Comparison of ENCODE assay signal across 11 cellular contexts in the genomic region with DNA sequence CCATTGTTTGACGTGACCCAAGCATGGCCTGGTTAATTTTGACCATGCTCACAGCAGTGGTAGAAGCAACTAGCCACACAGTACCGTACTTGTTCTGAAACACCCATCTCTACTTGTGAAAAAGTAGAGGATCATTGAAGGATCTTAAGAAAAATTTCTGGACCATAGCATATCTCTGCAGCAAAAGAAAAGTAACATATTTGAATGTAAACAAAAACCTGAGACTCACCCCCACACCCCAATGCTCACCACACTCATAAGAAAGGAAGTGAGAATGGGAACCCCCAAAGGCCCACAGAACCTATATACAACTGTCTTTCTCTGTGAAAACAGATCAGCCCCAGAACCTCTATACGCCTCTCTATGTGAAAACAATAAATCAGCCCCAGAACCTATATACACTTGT. TPM values are rescaled to one million over a fixed set of nuclear protein-coding genes. Genes with fewer than 3 reads are reported as not detected.
DNase-seq lines count a peak whose midpoint lies in the region; ATAC-seq and TF ChIP-seq lines count a peak whose summit lies in the region.
"Had no signal": no experiment of that assay in that cellular context is flagged by ENCODE, and none has a peak within 500 bp of the region (broad histone marks: within the 10 kb centered on the region; RNA-seq: fewer than 3 reads in every experiment).

No MANE protein-coding gene starts in this region.

- peak; percentile 69 for ATAC-seq in GM21723 (IDR thresholded peaks at IDR 0.05; ENCODE audit: unreplicated experiment)
- peak; percentile 67 for ATAC-seq in HG03378 (IDR thresholded peaks at IDR 0.05; ENCODE audit: unreplicated experiment)
- ATAC-seq in stimulated activated effector memory CD8-positive, alpha-beta T cell treated with anti-CD3 and anti-CD28 coated beads, Interleukin-12 subunit alpha, Interleukin-12 subunit beta, amount 100 ng/mL, for 72 hours: peak; percentile 65
- ATAC-seq in activated naive CD4-positive, alpha-beta T cell treated with anti-CD3 and anti-CD28 coated beads, Interleukin-2, amount 50 U/mL, for 72 hours: no peak

- H3K4me1 ChIP-seq in breast epithelium: no peaks in the 10 kb centered on the region

- DNase-seq in activated CD4-positive, alpha-beta memory T cell treated with anti-CD3 and anti-CD28 coated beads, Interleukin-2, amount 10 ng/mL, durations not matched to agents 7 days and 5 days: peak; percentile 25
- DNase-seq in activated CD4-positive, alpha-beta memory T cell treated with anti-CD3 and anti-CD28 coated beads for 36 hours: no peak
- no peak for DNase-seq in stimulated activated effector memory CD8-positive, alpha-beta T cell treated with anti-CD3 and anti-CD28 coated beads, Interleukin-12 subunit alpha, Interleukin-12 subunit beta, amount 100 ng/mL, for 72 hours (ENCODE audit: low spot score in 2 of 2)
- DNase-seq in amniotic stem cell (lab: John Stamatoyannopoulos, UW): no peak
- DNase-seq in activated naive CD4-positive, alpha-beta T cell treated with anti-CD3 and anti-CD28 coated beads, Interleukin-2, amount 50 U/mL, for 72 hours (ENCODE audit: low spot score in 2 of 2): no peak
- DNase-seq in breast epithelium (ENCODE audit: low spot score in 2 of 2): no peak
- DNase-seq: NCI-H1694, Right ventricle myocardium superior had no signal

- TF ChIP-seq CTCF in breast epithelium (IDR thresholded peaks at IDR 0.05): no peak

- no peak overlapping the region for H3K27ac ChIP-seq in breast epithelium
- H3K27ac ChIP-seq: prostate gland had no signal

- POLR2A ChIA-PET in activated CD4-positive, alpha-beta memory T cell treated with anti-CD3 and anti-CD28 coated beads, Interleukin-2, amount 10 ng/mL, durations not matched to agents 7 days and 5 days (lab: Charles Lee): no interaction called here
- POLR2A ChIA-PET in activated CD4-positive, alpha-beta memory T cell treated with anti-CD3 and anti-CD28 coated beads for 36 hours (lab: Charles Lee): no interaction called here

- no peak overlapping the region for H3K4me3 Mint-ChIP-seq in activated CD4-positive, alpha-beta memory T cell treated with anti-CD3 and anti-CD28 coated beads, Interleukin-2, amount 10 ng/mL, durations not matched to agents 7 days and 5 days
- H3K4me3 Mint-ChIP-seq in activated CD4-positive, alpha-beta memory T cell treated with anti-CD3 and anti-CD28 coated beads for 36 hours: no peak overlapping the region
- H3K4me3 Mint-ChIP-seq in stimulated activated effector memory CD8-positive, alpha-beta T cell treated with anti-CD3 and anti-CD28 coated beads, Interleukin-12 subunit alpha, Interleukin-12 subunit beta, amount 100 ng/mL, for 72 hours: no peak overlapping the region

- no peak for TF ChIP-seq POLR2A in breast epithelium (IDR thresholded peaks at IDR 0.05)

- no peaks in the 10 kb centered on the region for H3K27me3 ChIP-seq in breast epithelium

- H3K9me3 ChIP-seq in breast epithelium: no peaks in the 10 kb centered on the region
- H3K9me3 ChIP-seq: prostate gland had no signal

- no peaks in the 10 kb centered on the region for H3K36me3 ChIP-seq in breast epithelium
- H3K36me3 ChIP-seq: prostate gland had no signal

- H3K4me1 Mint-ChIP-seq in activated CD4-positive, alpha-beta memory T cell treated with anti-CD3 and anti-CD28 coated beads, Interleukin-2, amount 10 ng/mL, durations not matched to agents 7 days and 5 days: peaks cover 33% of the 10 kb centered on the region
- H3K4me1 Mint-ChIP-seq in activated CD4-positive, alpha-beta memory T cell treated with anti-CD3 and anti-CD28 coated beads for 36 hours (ENCODE audit: low read depth): peaks cover 26% of the 10 kb centered on the region
- peaks cover 20% of the 10 kb centered on the region for H3K4me1 Mint-ChIP-seq in stimulated activated effector memory CD8-positive, alpha-beta T cell treated with anti-CD3 and anti-CD28 coated beads, Interleukin-12 subunit alpha, Interleukin-12 subunit beta, amount 100 ng/mL, for 72 hours

- H3K4me3 ChIP-seq in breast epithelium: no peak overlapping the region
- H3K4me3 ChIP-seq: prostate gland had no signal

- H3K9me3 Mint-ChIP-seq in activated CD4-positive, alpha-beta memory T cell treated with anti-CD3 and anti-CD28 coated beads, Interleukin-2, amount 10 ng/mL, durations not matched to agents 7 days and 5 days: no peaks in the 10 kb centered on the region
- no peaks in the 10 kb centered on the region for H3K9me3 Mint-ChIP-seq in activated CD4-positive, alpha-beta memory T cell treated with anti-CD3 and anti-CD28 coated beads for 36 hours
- H3K9me3 Mint-ChIP-seq in stimulated activated effector memory CD8-positive, alpha-beta T cell treated with anti-CD3 and anti-CD28 coated beads, Interleukin-12 subunit alpha, Interleukin-12 subunit beta, amount 100 ng/mL, for 72 hours: no peaks in the 10 kb centered on the region
- H3K9me3 Mint-ChIP-seq in activated naive CD4-positive, alpha-beta T cell treated with anti-CD3 and anti-CD28 coated beads, Interleukin-2, amount 50 U/mL, for 72 hours: no peaks in the 10 kb centered on the region

- no peak overlapping the region for H3K27ac Mint-ChIP-seq in activated CD4-positive, alpha-beta memory T cell treated with anti-CD3 and anti-CD28 coated beads, Interleukin-2, amount 10 ng/mL, durations not matched to agents 7 days and 5 days
- H3K27ac Mint-ChIP-seq in activated CD4-positive, alpha-beta memory T cell treated with anti-CD3 and anti-CD28 coated beads for 36 hours: no peak overlapping the region
- H3K27ac Mint-ChIP-seq in stimulated activated effector memory CD8-positive, alpha-beta T cell treated with anti-CD3 and anti-CD28 coated beads, Interleukin-12 subunit alpha, Interleukin-12 subunit beta, amount 100 ng/mL, for 72 hours: no peak overlapping the region
- no peak overlapping the region for H3K27ac Mint-ChIP-seq in activated naive CD4-positive, alpha-beta T cell treated with anti-CD3 and anti-CD28 coated beads, Interleukin-2, amount 50 U/mL, for 72 hours

- CTCF ChIA-PET in activated CD4-positive, alpha-beta memory T cell treated with anti-CD3 and anti-CD28 coated beads, Interleukin-2, amount 10 ng/mL, durations not matched to agents 7 days and 5 days (lab: Charles Lee): no interaction called here
- CTCF ChIA-PET in activated CD4-positive, alpha-beta memory T cell treated with anti-CD3 and anti-CD28 coated beads for 36 hours (lab: Charles Lee): no interaction called here

- intact Hi-C loops in activated CD4-positive, alpha-beta memory T cell treated with anti-CD3 and anti-CD28 coated beads for 36 hours (cut with micrococcal nuclease): no loop called here
- intact Hi-C loops in breast epithelium (cut with DNase I; ENCODE audit: low total_unique reads): no loop called here

- no peaks in the 10 kb centered on the region for H3K36me3 Mint-ChIP-seq in activated CD4-positive, alpha-beta memory T cell treated with anti-CD3 and anti-CD28 coated beads, Interleukin-2, amount 10 ng/mL, durations not matched to agents 7 days and 5 days (ENCODE audit: low read depth)
- no peaks in the 10 kb centered on the region for H3K36me3 Mint-ChIP-seq in activated CD4-positive, alpha-beta memory T cell treated with anti-CD3 and anti-CD28 coated beads for 36 hours
- no peaks in the 10 kb centered on the region for H3K36me3 Mint-ChIP-seq in stimulated activated effector memory CD8-positive, alpha-beta T cell treated with anti-CD3 and anti-CD28 coated beads, Interleukin-12 subunit alpha, Interleukin-12 subunit beta, amount 100 ng/mL, for 72 hours
- H3K36me3 Mint-ChIP-seq in activated naive CD4-positive, alpha-beta T cell treated with anti-CD3 and anti-CD28 coated beads, Interleukin-2, amount 50 U/mL, for 72 hours: peaks cover 0 to 5% of the 10 kb centered on the region in 2 donors

- no peaks in the 10 kb centered on the region for H3K27me3 Mint-ChIP-seq in activated CD4-positive, alpha-beta memory T cell treated with anti-CD3 and anti-CD28 coated beads, Interleukin-2, amount 10 ng/mL, durations not matched to agents 7 days and 5 days
- H3K27me3 Mint-ChIP-seq in activated CD4-positive, alpha-beta memory T cell treated with anti-CD3 and anti-CD28 coated beads for 36 hours: no peaks in the 10 kb centered on the region

RNA-seq across cellular contexts. Expression of a gene that starts 33.8 kb away (rescaled TPM):
- 100 to 1,000 TPM; 326 to 330 TPM for total RNA-seq in activated CD4-positive, alpha-beta memory T cell treated with anti-CD3 and anti-CD28 coated beads, Interleukin-2, amount 10 ng/mL, durations not matched to agents 7 days and 5 days
- 100 to 1,000 TPM; 341 to 347 TPM for total RNA-seq in activated CD4-positive, alpha-beta memory T cell treated with anti-CD3 and anti-CD28 coated beads for 36 hours
- 100 to 1,000 TPM; 396 to 546 TPM for total RNA-seq in activated naive CD4-positive, alpha-beta T cell treated with anti-CD3 and anti-CD28 coated beads, Interleukin-2, amount 50 U/mL, for 72 hours
- total RNA-seq in breast epithelium: 100 to 1,000 TPM in 1 of 3 donors, 10 to 100 TPM in 2; 57.6 to 116 (median 80.3) TPM

Comparison
In these comparisons a context has a peak if more than half of its experiments do, and no peak if none do; other contexts are left out.
1. ATAC-seq: peak in GM21723 (single experiment), HG03378 (single experiment) and stimulated activated effector memory CD8-positive, alpha-beta T cell treated with anti-CD3 and anti-CD28 coated beads, Interleukin-12 subunit alpha, Interleukin-12 subunit beta, amount 100 ng/mL, for 72 hours (single experiment); none in activated naive CD4-positive, alpha-beta T cell treated with anti-CD3 and anti-CD28 coated beads, Interleukin-2, amount 50 U/mL, for 72 hours (0 of 2).